In the genomic region with DNA sequence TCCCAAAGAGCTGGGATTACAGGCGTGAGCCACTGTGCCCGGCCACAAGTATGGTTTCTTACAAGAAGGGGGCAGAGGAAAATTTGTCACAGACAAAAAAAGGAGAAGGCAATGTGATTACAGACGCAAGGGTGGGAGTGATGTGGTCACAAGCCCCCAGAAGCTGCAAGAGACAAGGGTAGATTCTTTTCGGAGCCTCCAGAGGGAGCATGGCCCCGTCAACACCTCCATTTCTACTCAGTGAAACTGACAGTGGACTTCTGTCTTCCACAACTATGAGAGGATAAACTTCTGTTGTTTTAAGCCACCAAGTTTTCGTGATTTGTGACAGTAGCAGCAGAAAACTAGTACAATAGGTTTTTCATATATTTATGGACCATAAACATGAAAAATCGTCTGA, we compare ENCODE assay signal across 9 cellular contexts. TPM values are rescaled to one million over a fixed set of nuclear protein-coding genes. Genes with fewer than 3 reads are reported as not detected.
DNase-seq lines count a peak whose midpoint lies in the region; ATAC-seq, FAIRE-seq and TF ChIP-seq lines count a peak whose summit lies in the region.
"Had no signal": no experiment of that assay in that cellular context is flagged by ENCODE, and none has a peak within 500 bp of the region (broad histone marks: within the 10 kb centered on the region; RNA-seq: fewer than 3 reads in every experiment).

No MANE protein-coding gene starts in this region.

- no peaks in the 10 kb centered on the region for H3K9me1 ChIP-seq in keratinocyte (ENCODE audit: control insufficient read depth, extremely low read depth, insufficient read depth, low read length)

- FAIRE-seq in keratinocyte (lab: Jason Lieb, UNC) = no peak
- FAIRE-seq: urothelium cell line had no signal

- in situ Hi-C loops in ACHN (cut with HindIII; ENCODE audit: low pct_ligation_motif_present, low pct_unique_long_range_greater_than_20kb, low sequenced_read_pairs) (no loop called here), GM13977 (cut with MboI; ENCODE audit: low pct_unique_long_range_greater_than_20kb, low sequenced_read_pairs, unreplicated experiment) (no loop called here)

- dilution Hi-C loops in keratinocyte (cut with MboI; ENCODE audit: extremely low pct_ligation_motif_present, low sequenced_read_pairs) = no loop called here

- H3K4me3 ChIP-seq in keratinocyte (ENCODE audit: control insufficient read depth in 2 of 3, extremely low read depth in 1 of 3, insufficient read depth in 2 of 3, low read depth in 1 of 3, low read length in 3 of 3) = no peak overlapping the region

- peaks cover 8% of the 10 kb centered on the region for H3K4me1 ChIP-seq in keratinocyte (ENCODE audit: control insufficient read depth, extremely low read depth, insufficient read depth, low read length)

- no peak overlapping the region for H3K4me2 ChIP-seq in keratinocyte (ENCODE audit: control insufficient read depth, extremely low read depth, insufficient read depth, low read depth, low read length)

- no peak overlapping the region for H2AFZ ChIP-seq in keratinocyte (ENCODE audit: control insufficient read depth, low read length)

- no peak overlapping the region for H3K9ac ChIP-seq in keratinocyte (ENCODE audit: control insufficient read depth, extremely low read depth, insufficient read depth, low read length)

- H3K27ac ChIP-seq in VCaP (no peak overlapping the region), keratinocyte (ENCODE audit: control insufficient read depth, insufficient read depth, low read length) (no peak overlapping the region)

- TF ChIP-seq CTCF in GM13977 (IDR thresholded peaks at IDR 0.05; ENCODE audit: extremely low read depth, insufficient read depth, missing control alignments) = no peak
- TF ChIP-seq CTCF in VCaP (conservative IDR thresholded peaks at IDR 0.05) = peak; percentile 31
- TF ChIP-seq CTCF in keratinocyte (optimal IDR thresholded peaks at IDR 0.05 in 1 of 3, IDR thresholded peaks at IDR 0.05 in 1 of 3, conservative IDR thresholded peaks at IDR 0.05 in 1 of 3; ENCODE audit: extremely low read depth in 1 of 3, insufficient read depth in 2 of 3, low read length in 3 of 3) = peak in 2 of 3 experiments; percentile 3 to 28

- no peaks in the 10 kb centered on the region for H4K20me1 ChIP-seq in keratinocyte (ENCODE audit: control insufficient read depth, extremely low read depth, insufficient read depth, low read length)

- ATAC-seq in GM21367 (IDR thresholded peaks at IDR 0.05; ENCODE audit: unreplicated experiment) = no peak

- no peaks in the 10 kb centered on the region for H3K9me3 ChIP-seq in keratinocyte (ENCODE audit: control insufficient read depth, low read depth, low read length)

- peak; percentile 21 for DNase-seq in ACHN
- DNase-seq in GM13977 (ENCODE audit: low spot score) = peak; percentile 34
- DNase-seq in keratinocyte (ENCODE audit: low read depth, low spot score) = no peak
- no peak for DNase-seq in anterior cingulate cortex (lab: John Stamatoyannopoulos, UW)
- no peak for DNase-seq in glomerular visceral epithelial cell (ENCODE audit: extremely low spot score)
- no peak for DNase-seq in stimulated activated CD4-positive, alpha-beta T cell treated with anti-CD3 and anti-CD28 coated beads, Interleukin-1b, Interleukin-23, amount 100 ng/mL, for 48 hours

- H3K27me3 ChIP-seq in keratinocyte (ENCODE audit: control insufficient read depth, extremely low read depth, insufficient read depth, low read length) = peaks cover 13% of the 10 kb centered on the region

- no peaks in the 10 kb centered on the region for H3K36me3 ChIP-seq in keratinocyte (ENCODE audit: control insufficient read depth in 2 of 2, extremely low read depth in 1 of 2, insufficient read depth in 2 of 2, low read length in 2 of 2)

- peaks cover 2% of the 10 kb centered on the region for H3K79me2 ChIP-seq in keratinocyte (ENCODE audit: control insufficient read depth, insufficient read depth, low read length)

RNA-seq across cellular contexts. Expression of a gene that starts 2.1 kb away (rescaled TPM):
- polyA plus RNA-seq in keratinocyte = 0.82 to 2.6 TPM (median 1.0 TPM) in 3 replicates
- polyA plus RNA-seq in keratinocyte (2011; ENCODE audit: low read depth) = 0.69 TPM
- 1.6 and 3.0 TPM in 2 replicates for polyA plus RNA-seq in keratinocyte (2011; cell fraction: cytosol; rRNA removed)
- 6.5 and 9.1 TPM in 2 replicates for polyA plus RNA-seq in keratinocyte (2011; cell fraction: nucleus; rRNA removed)
- 2.8 and 9.5 TPM in 2 replicates for polyA plus RNA-seq in keratinocyte (2012; ENCODE audit: low replicate concordance)
- 1.9 to 14.1 TPM (median 5.3 TPM) in 3 replicates for polyA minus RNA-seq in keratinocyte
- 1.7 TPM for polyA minus RNA-seq in keratinocyte (2011; cell fraction: cytosol; rRNA and poly(A)+ RNA removed)
- 2.4 and 5.3 TPM in 2 replicates for polyA minus RNA-seq in keratinocyte (2011; cell fraction: nucleus; rRNA and poly(A)+ RNA removed)

Comparison
In these comparisons a context has a peak if more than half of its experiments do, and no peak if none do; other contexts are left out.
1. DNase-seq: peak in ACHN (single experiment) and GM13977 (single experiment); none in keratinocyte (single experiment), anterior cingulate cortex (0 of 58), glomerular visceral epithelial cell (single experiment) and stimulated activated CD4-positive, alpha-beta T cell treated with anti-CD3 and anti-CD28 coated beads, Interleukin-1b, Interleukin-23, amount 100 ng/mL, for 48 hours (single experiment).